Comparison of ENCODE assay signal across 12 cellular contexts in the genomic region with DNA sequence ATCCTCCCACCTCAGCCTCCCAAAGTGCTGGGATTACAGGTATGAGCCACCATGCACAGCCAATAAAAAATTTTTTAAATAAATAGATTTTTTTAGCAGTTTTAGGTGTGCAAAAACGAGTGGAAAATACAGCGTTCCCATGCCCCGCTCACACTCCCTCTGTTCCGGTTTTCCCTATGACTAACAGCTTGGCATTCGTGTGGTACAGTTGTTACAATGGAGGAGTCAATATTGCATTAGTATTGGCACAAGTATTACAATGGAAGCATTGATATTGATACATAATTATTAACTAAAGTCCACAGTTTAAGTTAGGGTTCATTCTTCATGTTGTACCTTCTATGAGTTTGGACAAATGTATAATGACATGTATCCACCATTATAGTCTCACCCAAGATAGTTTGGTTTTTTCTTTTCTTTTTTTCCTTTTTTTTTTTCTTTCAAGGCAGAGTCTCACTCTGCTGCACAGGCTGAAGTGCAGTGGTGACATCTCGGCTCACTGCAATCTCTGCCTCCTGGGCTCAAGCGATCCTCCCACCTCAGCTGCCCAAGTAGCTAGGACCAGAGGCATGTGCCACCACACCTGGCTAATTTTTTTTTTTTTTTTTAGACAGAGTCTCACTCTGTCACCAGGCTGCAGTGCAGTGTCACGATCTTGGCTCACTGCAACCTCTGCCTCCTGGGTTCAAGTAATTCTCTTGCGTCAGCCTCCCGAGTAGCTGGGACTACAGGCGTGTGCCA.
"Had no signal": no experiment of that assay in that cellular context is flagged by ENCODE, and none has a peak within 500 bp of the region (broad histone marks: within the 10 kb centered on the region; RNA-seq: fewer than 3 reads in every experiment).

No MANE protein-coding gene starts in this region.

- DNase-seq: activated gamma-delta T cell; activated naive CD8-positive, alpha-beta T cell treated with anti-CD3 and anti-CD28 coated beads, Interleukin-2, amount 10 ng/mL, durations not matched to agents 7 days and 5 days; activated T-cell treated with anti-CD3 and anti-CD28 coated beads, Interleukin-2, amount 50 U/mL, for 1 hour; anterior cingulate cortex; dorsolateral prefrontal cortex; foreskin fibroblast; glutamatergic neuron; left ventricle myocardium inferior; mesendoderm; ovary; transverse colon had no signal

- ATAC-seq: activated CD4-positive, CD25-positive, alpha-beta regulatory T cell treated with anti-CD3 and anti-CD28 coated beads, Interleukin-2, amount 50 U/mL, for 24 hours had no signal
